ENCODE assay signal across 22 cellular contexts in the genomic region with DNA sequence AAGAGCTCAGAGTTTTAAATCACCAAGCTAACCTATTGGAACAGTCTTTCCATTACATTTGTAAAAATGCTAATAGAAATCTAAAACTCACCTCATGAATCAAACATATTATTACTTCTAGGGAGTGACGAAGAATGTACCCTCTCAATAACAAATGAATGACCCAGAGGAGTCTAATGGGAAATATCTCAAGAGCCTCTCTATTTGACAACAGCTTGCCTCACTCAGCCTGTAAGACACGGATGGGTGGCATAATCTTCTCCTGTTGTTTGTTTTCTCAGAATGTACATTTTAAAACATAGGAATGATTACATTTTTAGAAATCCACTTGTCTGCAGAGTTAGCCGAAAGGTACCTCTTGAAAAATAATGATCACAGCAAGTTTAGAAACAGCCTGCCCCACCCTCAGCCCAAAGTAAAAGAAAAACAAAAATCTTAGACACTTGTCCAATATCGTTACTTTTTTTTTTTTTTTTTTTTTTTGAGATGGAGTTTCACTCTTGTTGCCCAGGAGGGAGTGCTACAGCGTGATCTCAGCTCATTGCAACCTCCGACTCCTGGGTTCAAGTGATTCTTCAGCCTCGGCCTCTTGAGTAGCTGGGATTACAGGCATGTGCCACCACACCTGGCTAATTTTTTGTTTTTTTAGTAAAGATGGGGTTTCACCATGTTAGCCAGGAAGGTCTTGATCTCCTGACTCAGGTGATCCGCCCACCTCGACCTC.
"Had no signal": no experiment of that assay in that cellular context is flagged by ENCODE, and none has a peak within 500 bp of the region (broad histone marks: within the 10 kb centered on the region; RNA-seq: fewer than 3 reads in every experiment).

No MANE protein-coding gene starts in this region.

- ATAC-seq: K562, SK-N-SH treated with all-trans-retinoic acid at 6 μM for 48 hours had no signal

- DNase-seq: Kasumi-1, MM.1S, NCI-H1092 treated with DMSO at 0.1 percent for 48 hours, NCI-H1417, NCI-H1436 treated with DMSO at 0.1 percent for 48 hours, NCI-H1694, NCI-H187 treated with DMSO at 0.1 percent for 48 hours, NCI-H2029 treated with DMSO at 0.1 percent for 48 hours, NCI-H2171, NCI-H226, NCI-H446, NCI-H510A, NCI-H524 treated with DMSO at 0.1 percent for 48 hours, NCI-H69, NCI-H774, RPMI8226, SHP77 had no signal

- H3K27ac Mint-ChIP-seq: IgD-negative memory B cell had no signal

- H3K27ac ChIP-seq: HL-60, KMS-11 had no signal

- H3K4me3 Mint-ChIP-seq: IgD-negative memory B cell had no signal

- H3K36me3 Mint-ChIP-seq: IgD-negative memory B cell had no signal

- H3K4me3 ChIP-seq: K562 had no signal

- H3K27me3 Mint-ChIP-seq: IgD-negative memory B cell had no signal

- H3K9me3 Mint-ChIP-seq: IgD-negative memory B cell had no signal

- H3K4me1 Mint-ChIP-seq: IgD-negative memory B cell had no signal
